15 cellular contexts compared by ENCODE assay signal in the genomic region with DNA sequence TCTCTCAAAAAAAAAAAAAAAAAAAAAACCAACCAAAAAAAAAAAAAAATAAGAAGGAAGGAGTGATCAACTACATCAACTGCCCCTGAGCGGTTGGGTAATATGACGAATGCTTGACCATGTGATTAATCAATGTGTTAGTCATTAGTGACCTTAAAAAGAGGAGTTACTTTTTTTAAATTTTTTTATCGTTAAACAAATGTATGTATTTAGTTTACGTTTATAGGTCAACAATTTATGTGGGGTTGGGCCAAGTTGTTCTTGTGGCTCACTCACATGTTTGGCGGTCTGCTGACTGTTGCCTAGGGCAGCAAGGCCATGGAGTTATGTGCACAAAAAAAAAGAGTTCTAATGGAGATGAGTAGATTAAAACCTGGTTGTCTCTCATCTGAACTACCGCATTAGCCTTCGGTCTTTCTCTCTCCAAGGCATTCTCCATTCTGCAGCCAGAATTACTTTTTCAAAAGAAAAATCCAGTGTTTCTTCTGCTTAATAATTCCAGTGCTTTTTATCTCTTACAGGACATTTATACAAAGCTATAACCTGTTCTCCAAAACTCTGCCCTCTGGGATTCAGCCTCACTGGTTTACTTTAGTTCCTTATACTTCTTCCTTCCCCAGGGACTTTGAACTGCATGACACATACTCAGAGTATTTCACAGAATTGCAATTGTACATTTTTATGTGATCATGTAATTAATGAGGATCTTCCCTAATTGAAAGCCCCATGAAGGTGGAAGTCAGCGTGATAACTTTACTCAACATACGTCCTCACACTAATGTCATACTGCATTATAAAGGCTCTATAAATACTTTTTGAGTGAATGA.
A peak's percentile ranks its signal among the peaks of the same experiment; 100 is the strongest.
DNase-seq lines count a peak whose midpoint lies in the region; ATAC-seq and TF ChIP-seq lines count a peak whose summit lies in the region.
"Had no signal": no experiment of that assay in that cellular context is flagged by ENCODE, and none has a peak within 500 bp of the region (broad histone marks: within the 10 kb centered on the region; RNA-seq: fewer than 3 reads in every experiment).

No MANE protein-coding gene starts in this region.

- TF ChIP-seq CTCF in AG10803 (conservative IDR thresholded peaks at IDR 0.05; ENCODE audit: low read length): no peak
- no peak for TF ChIP-seq CTCF in chondrocyte (IDR thresholded peaks at IDR 0.05)

- H3K27ac Mint-ChIP-seq in chondrocyte (ENCODE audit: unreplicated experiment): peak overlapping the region; percentile 73
- H3K27ac Mint-ChIP-seq: memory B cell had no signal

- no peaks in the 10 kb centered on the region for H3K36me3 Mint-ChIP-seq in chondrocyte (ENCODE audit: low read depth)
- H3K36me3 Mint-ChIP-seq: memory B cell had no signal

- H3K4me3 ChIP-seq in AG10803 (ENCODE audit: low read length): no peak overlapping the region
- H3K4me3 ChIP-seq: cardiac muscle cell, SK-N-MC, suprapubic skin had no signal

- no peak overlapping the region for H3K4me3 Mint-ChIP-seq in chondrocyte (ENCODE audit: unreplicated experiment)
- H3K4me3 Mint-ChIP-seq: memory B cell had no signal

- peaks cover 54% of the 10 kb centered on the region for H3K4me1 Mint-ChIP-seq in chondrocyte (ENCODE audit: low read depth)
- H3K4me1 Mint-ChIP-seq: memory B cell had no signal

- ATAC-seq in left colon: no peak
- no peak for ATAC-seq in GM19395 (IDR thresholded peaks at IDR 0.05; ENCODE audit: unreplicated experiment)
- ATAC-seq in GM18519 (IDR thresholded peaks at IDR 0.05; ENCODE audit: low FRiP score, unreplicated experiment): no peak

- DNase-seq in AG10803 (ENCODE audit: low read depth): peak; percentile 38
- DNase-seq in LoVo (ENCODE audit: low spot score): peak; percentile 80
- DNase-seq in chondrocyte (ENCODE audit: low spot score): no peak
- peak; percentile 73 for DNase-seq in kidney tubule cell (ENCODE audit: low spot score)
- no peak for DNase-seq in ureter (ENCODE audit: low spot score)
- DNase-seq in left colon: no peak
- DNase-seq: activated CD8-positive, alpha-beta memory T cell treated with anti-CD3 and anti-CD28 coated beads for 24 hours; activated gamma-delta T cell treated with Interleukin-2 at 50 U/mL for 16 hours; small intestine had no signal

- no peaks in the 10 kb centered on the region for H3K9me3 Mint-ChIP-seq in chondrocyte (ENCODE audit: low read depth)

- intact Hi-C loops in left colon (cut with DNase I, micrococcal nuclease): no loop called here

- H3K27me3 Mint-ChIP-seq in chondrocyte (ENCODE audit: low read depth): no peaks in the 10 kb centered on the region
- H3K27me3 Mint-ChIP-seq: memory B cell had no signal

Comparison
In these comparisons a context has a peak if more than half of its experiments do, and no peak if none do; other contexts are left out.
1. DNase-seq: peak in AG10803 (single experiment), LoVo (single experiment) and kidney tubule cell (single experiment); none in chondrocyte (single experiment), ureter (single experiment) and left colon (0 of 2).